ENCODE assay signal across 9 cellular contexts in genomic region chr2:239285071-239285931, GRCh38.
DNase-seq lines count a peak whose midpoint lies in the region; ATAC-seq and TF ChIP-seq lines count a peak whose summit lies in the region.
"Had no signal": no experiment of that assay in that cellular context is flagged by ENCODE, and none has a peak within 500 bp of the region (broad histone marks: within the 10 kb centered on the region; RNA-seq: fewer than 3 reads in every experiment).

No MANE protein-coding gene starts in this region.

- 27 to 53% (median 45%) methylated on average over 26 of the region's 26 CpGs for WGBS in psoas muscle, 3 donors

- peak overlapping the region; percentile 86 for H3K4me3 Mint-ChIP-seq in T-helper 17 cell

- H3K4me3 ChIP-seq in GM12865 (ENCODE audit: low read depth, low read length) (no peak overlapping the region), psoas muscle (peak overlapping the region; percentile 51), MG63 (no peak overlapping the region), foreskin fibroblast (ENCODE audit: low read depth in 1 of 2, low read length in 2 of 2) (no peak overlapping the region)

- peak overlapping the region; percentile 98 for H3K27ac Mint-ChIP-seq in T-helper 17 cell

- H3K36me3 ChIP-seq in psoas muscle (ENCODE audit: insufficient read depth in 1 of 2, low read depth in 1 of 2) (peaks cover 0 to 8% of the 10 kb centered on the region in 2 donors), MG63 (no peaks in the 10 kb centered on the region)

- peak; percentile 59 for DNase-seq in GM12865 (ENCODE audit: low read depth)
- DNase-seq in T-helper 17 cell, result no peak
- DNase-seq in psoas muscle, result peak in 1 of 2 donors; percentile 53
- no peak for DNase-seq in NCI-H748 treated with DMSO at 0.1 percent for 48 hours (lab: John Stamatoyannopoulos, UW)
- DNase-seq in NCI-H187 (lab: John Stamatoyannopoulos, UW), result no peak
- no peak for DNase-seq in MG63
- DNase-seq in foreskin fibroblast, result no peak
- DNase-seq: kidney glomerular epithelial cell had no signal

- TF ChIP-seq CTCF in GM12865 (IDR thresholded peaks at IDR 0.05; ENCODE audit: insufficient read depth, low read depth, low read length, missing control alignments), result no peak
- TF ChIP-seq CTCF in psoas muscle (IDR thresholded peaks at IDR 0.05), result no peak
- no peak for TF ChIP-seq CTCF in foreskin fibroblast (IDR thresholded peaks at IDR 0.05; ENCODE audit: low read depth, low read length)

- H3K4me1 ChIP-seq in psoas muscle, result peaks cover 77% of the 10 kb centered on the region

- ATAC-seq in T-helper 17 cell (peak; percentile 65), esophagus mucosa (peak; percentile 12), psoas muscle (no peak)

- no peaks in the 10 kb centered on the region for H3K36me3 Mint-ChIP-seq in T-helper 17 cell (ENCODE audit: low read depth)

- H3K9me3 ChIP-seq in T-helper 17 cell (ENCODE audit: control insufficient read depth, low read length, poor library complexity, severe bottlenecking) (no peaks in the 10 kb centered on the region), psoas muscle (no peaks in the 10 kb centered on the region), MG63 (no peaks in the 10 kb centered on the region)

- H3K27ac ChIP-seq in psoas muscle, result peak overlapping the region; percentile 97

- peaks cover 42% of the 10 kb centered on the region for H3K4me1 Mint-ChIP-seq in T-helper 17 cell

- no peaks in the 10 kb centered on the region for H3K27me3 Mint-ChIP-seq in T-helper 17 cell

- no peaks in the 10 kb centered on the region for H3K27me3 ChIP-seq in psoas muscle (ENCODE audit: insufficient read depth in 3 of 3, low read length in 2 of 3)
- no peaks in the 10 kb centered on the region for H3K27me3 ChIP-seq in MG63

- intact Hi-C loops in psoas muscle (cut with DNase I), result no loop called here

Comparison
In these comparisons a context has a peak if more than half of its experiments do, and no peak if none do; other contexts are left out.
1. ATAC-seq: peak in T-helper 17 cell (single experiment) and esophagus mucosa (single experiment); none in psoas muscle (0 of 4).